ENCODE assay signal across 21 cellular contexts in genomic region chr1:23696335-23696989, GRCh38. TPM values are rescaled to one million over a fixed set of nuclear protein-coding genes. Genes with fewer than 3 reads are reported as not detected.
DNase-seq lines count a peak whose midpoint lies in the region; ATAC-seq, FAIRE-seq and TF ChIP-seq lines count a peak whose summit lies in the region.
"Had no signal": no experiment of that assay in that cellular context is flagged by ENCODE, and none has a peak within 500 bp of the region (broad histone marks: within the 10 kb centered on the region; RNA-seq: fewer than 3 reads in every experiment).

No MANE protein-coding gene starts in this region.

- H3K27me3 ChIP-seq in DND-41 (ENCODE audit: insufficient read depth, low read length, poor library complexity) (no peaks in the 10 kb centered on the region), astrocyte (ENCODE audit: insufficient read depth, low read length) (no peaks in the 10 kb centered on the region)
- H3K27me3 ChIP-seq: heart right ventricle had no signal

- DNase-seq in DND-41 (no peak), HFFc6 (no peak), astrocyte (ENCODE audit: low read depth) (no peak), nephron progenitor cell (no peak), NCI-H748 (lab: John Stamatoyannopoulos, UW; ENCODE audit: unreplicated experiment) (no peak), NOMO-1 (lab: John Stamatoyannopoulos, UW; ENCODE audit: unreplicated experiment in 2 of 2) (no peak), NCI-H82 treated with DMSO at 0.1 percent for 48 hours (lab: John Stamatoyannopoulos, UW; ENCODE audit: unreplicated experiment) (no peak)
- DNase-seq: activated gamma-delta T cell; central memory CD4-positive, alpha-beta T cell; GDM1; heart right ventricle; left cardiac atrium; NCI-H146; NCI-H446 treated with DMSO at 0.1 percent for 48 hours; retina; stimulated activated CD4-positive, alpha-beta T cell treated with anti-CD3 and anti-CD28 coated beads, Interleukin-4, amount 100 ng/mL, for 24 hours had no signal

- H3K4me2 ChIP-seq in DND-41 (ENCODE audit: insufficient read depth, low read length) (peak overlapping the region; percentile 97; the same call in 1 of the 2 replicates), astrocyte (ENCODE audit: low read length) (peak overlapping the region; percentile 95)

- H3K4me1 Mint-ChIP-seq in HFFc6 (ENCODE audit: low read depth), result peaks cover 74% of the 10 kb centered on the region
- peaks cover 61% of the 10 kb centered on the region for H3K4me1 Mint-ChIP-seq in astrocyte (ENCODE audit: low read depth, unreplicated experiment)
- peaks cover 51% of the 10 kb centered on the region for H3K4me1 Mint-ChIP-seq in nephron progenitor cell

- H3K79me2 ChIP-seq in DND-41 (ENCODE audit: insufficient read depth, low read length) (peaks cover 89% of the 10 kb centered on the region), astrocyte (ENCODE audit: insufficient read depth, low read length) (peaks cover 99% of the 10 kb centered on the region)

- no peak overlapping the region for H3K4me3 ChIP-seq in DND-41 (ENCODE audit: low read depth in 1 of 2, low read length in 2 of 2)
- H3K4me3 ChIP-seq in astrocyte (ENCODE audit: insufficient read depth, low read depth, low read length), result no peak overlapping the region
- H3K4me3 ChIP-seq: heart right ventricle had no signal

- H3K9me3 Mint-ChIP-seq in HFFc6, result no peaks in the 10 kb centered on the region
- H3K9me3 Mint-ChIP-seq in astrocyte (ENCODE audit: unreplicated experiment), result no peaks in the 10 kb centered on the region
- no peaks in the 10 kb centered on the region for H3K9me3 Mint-ChIP-seq in nephron progenitor cell
- H3K9me3 Mint-ChIP-seq: CD14-positive monocyte; IgD-negative memory B cell; T-helper 1 cell treated with Interleukin-12 subunit alpha and Interleukin-12 subunit beta and Interleukin-4 antibody, amounts not matched to agents 30 μg/mL and 1 μg/mL, for 36 hours had no signal

- TF ChIP-seq CTCF in DND-41 (IDR thresholded peaks at IDR 0.05; ENCODE audit: borderline replicate concordance, extremely low read depth, low read length, poor library complexity, severe bottlenecking) (no peak), HFFc6 (IDR thresholded peaks at IDR 0.05) (no peak), astrocyte (IDR thresholded peaks at IDR 0.05; ENCODE audit: insufficient read depth, low read depth, low read length) (no peak), nephron progenitor cell (IDR thresholded peaks at IDR 0.05) (no peak)

- peak overlapping the region; percentile 27 for H3K27ac Mint-ChIP-seq in HFFc6
- H3K27ac Mint-ChIP-seq in astrocyte (ENCODE audit: unreplicated experiment), result peak overlapping the region; percentile 8
- peak overlapping the region; percentile 86 for H3K27ac Mint-ChIP-seq in nephron progenitor cell
- H3K27ac Mint-ChIP-seq: T-helper 1 cell treated with Interleukin-12 subunit alpha and Interleukin-12 subunit beta and Interleukin-4 antibody, amounts not matched to agents 30 μg/mL and 1 μg/mL, for 36 hours had no signal

- H3K27me3 Mint-ChIP-seq in HFFc6 (ENCODE audit: insufficient read depth) (peaks cover 4% of the 10 kb centered on the region), astrocyte (ENCODE audit: low read depth, unreplicated experiment) (no peaks in the 10 kb centered on the region), nephron progenitor cell (ENCODE audit: low read depth, poor library complexity) (no peaks in the 10 kb centered on the region)
- H3K27me3 Mint-ChIP-seq: IgD-negative memory B cell had no signal

- H3K27ac ChIP-seq in DND-41 (ENCODE audit: low read length) (no peak overlapping the region), astrocyte (ENCODE audit: low read depth, low read length) (no peak overlapping the region)
- H3K27ac ChIP-seq: heart right ventricle had no signal

- H4K20me1 ChIP-seq in DND-41 (ENCODE audit: insufficient read depth, low read length) (peaks cover 82% of the 10 kb centered on the region), astrocyte (ENCODE audit: insufficient read depth, low read length) (peaks cover 95% of the 10 kb centered on the region)

- H2AFZ ChIP-seq in DND-41 (ENCODE audit: low read depth, low read length), result no peak overlapping the region
- H2AFZ ChIP-seq in astrocyte (ENCODE audit: low read depth, low read length), result no peak overlapping the region

- H3K36me3 ChIP-seq in DND-41 (ENCODE audit: insufficient read depth, low read length) (peaks cover 96% of the 10 kb centered on the region), astrocyte (ENCODE audit: insufficient read depth, low read length) (peaks cover 83% of the 10 kb centered on the region)

- H3K9me3 ChIP-seq in DND-41 (ENCODE audit: insufficient read depth, low read length, severe bottlenecking) (no peaks in the 10 kb centered on the region), astrocyte (ENCODE audit: insufficient read depth, low read depth, low read length) (no peaks in the 10 kb centered on the region)
- H3K9me3 ChIP-seq: heart right ventricle had no signal

- H3K36me3 Mint-ChIP-seq in HFFc6 (ENCODE audit: low read depth) (peaks cover 89% of the 10 kb centered on the region), astrocyte (ENCODE audit: low read depth, unreplicated experiment) (peaks cover 56% of the 10 kb centered on the region), nephron progenitor cell (ENCODE audit: low read depth) (peaks cover 89% of the 10 kb centered on the region)
- H3K36me3 Mint-ChIP-seq: IgD-negative memory B cell had no signal

- peaks cover 49% of the 10 kb centered on the region for H3K4me1 ChIP-seq in DND-41 (ENCODE audit: insufficient read depth, low read length)
- H3K4me1 ChIP-seq in astrocyte (ENCODE audit: insufficient read depth, low read length), result peaks cover 34% of the 10 kb centered on the region

- no peak for ATAC-seq in DND-41 (ENCODE audit: insufficient read depth, low read depth)
- no peak for ATAC-seq in HG03469 (IDR thresholded peaks at IDR 0.05; ENCODE audit: unreplicated experiment)
- ATAC-seq: heart right ventricle, left cardiac atrium had no signal

- FAIRE-seq in astrocyte (lab: Jason Lieb, UNC), result no peak
- FAIRE-seq: GM18507 had no signal

- H3K9ac ChIP-seq in DND-41 (ENCODE audit: low read depth, low read length) (no peak overlapping the region; the same call in 1 of the 2 replicates), astrocyte (ENCODE audit: low read length) (no peak overlapping the region)

- H3K4me3 Mint-ChIP-seq in HFFc6 (peak overlapping the region; percentile 98), astrocyte (ENCODE audit: unreplicated experiment) (peak overlapping the region; percentile 66), nephron progenitor cell (no peak overlapping the region)
- H3K4me3 Mint-ChIP-seq: CD14-positive monocyte; T-helper 1 cell treated with Interleukin-12 subunit alpha and Interleukin-12 subunit beta and Interleukin-4 antibody, amounts not matched to agents 30 μg/mL and 1 μg/mL, for 36 hours had no signal

RNA-seq across cellular contexts. Expression of gene RPL11, which starts 4.9 kb away (rescaled TPM):
- total RNA-seq in HFFc6 (2021; fragmentation: NEBNext Ultra II Directional; extraction: Animal tissue kit (Norgen Biotek cat#: 25700)), result 1,000 to 10,000 TPM in 3 of 6 experiments, 100 to 1,000 TPM in 3; 866 to 1,109 (median 1,001) TPM
- total RNA-seq in astrocyte, result 737 and 804 TPM in 2 replicates

RNA-seq across cellular contexts. Expression of gene ELOA, which starts 46.8 kb away (rescaled TPM):
- 10 to 100 TPM; 55.5 to 72.6 (median 59.9) TPM for total RNA-seq in HFFc6 (2021; fragmentation: NEBNext Ultra II Directional; extraction: Animal tissue kit (Norgen Biotek cat#: 25700))
- total RNA-seq in astrocyte, result 58.1 and 62.2 TPM in 2 replicates

Comparison
In these comparisons a context has a peak if more than half of its experiments do, and no peak if none do; other contexts are left out.
1. H3K27ac Mint-ChIP-seq: peak in every context shown above with its lines; median percentile 86 in nephron progenitor cell; 27 in HFFc6; 8 in astrocyte.